ENCODE assay signal across 16 cellular contexts in genomic region chr20:5675103-5676091, GRCh38.
DNase-seq lines count a peak whose midpoint lies in the region; ATAC-seq and TF ChIP-seq lines count a peak whose summit lies in the region.
"Had no signal": no experiment of that assay in that cellular context is flagged by ENCODE, and none has a peak within 500 bp of the region (broad histone marks: within the 10 kb centered on the region; RNA-seq: fewer than 3 reads in every experiment).

No MANE protein-coding gene starts in this region.

- H3K4me1 ChIP-seq in right cardiac atrium (ENCODE audit: control insufficient read depth, insufficient read depth, low read length) (no peaks in the 10 kb centered on the region), upper lobe of left lung (peaks cover 0 to 15% (median 8%) of the 10 kb centered on the region in 4 donors)

- H3K4me3 ChIP-seq in right cardiac atrium (ENCODE audit: low read length), result no peak overlapping the region
- H3K4me3 ChIP-seq in upper lobe of left lung, result no peak overlapping the region
- H3K4me3 ChIP-seq: adrenal gland, SK-N-MC had no signal

- 68% methylated on average over 12 of the region's 12 CpGs for WGBS in right cardiac atrium
- 69 to 81% methylated on average over 12 of the region's 12 CpGs for WGBS in upper lobe of left lung, 2 donors

- TF ChIP-seq CTCF in upper lobe of left lung (IDR thresholded peaks at IDR 0.05), result no peak

- H3K27me3 ChIP-seq in right cardiac atrium (ENCODE audit: control insufficient read depth, insufficient read depth) (no peaks in the 10 kb centered on the region), upper lobe of left lung (no peaks in the 10 kb centered on the region)
- H3K27me3 ChIP-seq: adrenal gland had no signal

- DNase-seq in Right ventricle myocardium inferior (ENCODE audit: missing footprints) (no peak), cardiac septum (ENCODE audit: low spot score) (no peak), SIG-M5 (lab: John Stamatoyannopoulos, UW) (peak; percentile 97), right cardiac atrium (no peak), upper lobe of left lung (peak in 1 of 2 donors; percentile 51), GM19240 (ENCODE audit: insufficient read length, low spot score) (no peak), ureter (ENCODE audit: low spot score) (no peak), NCI-H82 treated with DMSO at 0.1 percent for 48 hours (lab: John Stamatoyannopoulos, UW; ENCODE audit: unreplicated experiment) (no peak)
- DNase-seq: activated T-cell treated with anti-CD3 and anti-CD28 coated beads, Interleukin-2, amount 50 U/mL, for 1 hour; HFFc6; mesendoderm; NCI-H1436; NCI-H748 treated with DMSO at 0.1 percent for 48 hours; occipital lobe had no signal

- TF ChIP-seq EP300 in upper lobe of left lung (IDR thresholded peaks at IDR 0.05), result no peak

- H3K27ac ChIP-seq in right cardiac atrium (ENCODE audit: low read length) (no peak overlapping the region), upper lobe of left lung (peak overlapping the region in 3 of 4 donors; percentile 5 to 57 (median 48))
- H3K27ac ChIP-seq: SK-N-MC had no signal

- ATAC-seq in Right ventricle myocardium inferior, result peak; percentile 63
- peak; percentile 55 to 65 for ATAC-seq in right cardiac atrium
- ATAC-seq in upper lobe of left lung (ENCODE audit: low FRiP score in 2 of 2), result peak; percentile 49 to 76

- H3K9me3 ChIP-seq in right cardiac atrium (ENCODE audit: control insufficient read depth, low read length), result no peaks in the 10 kb centered on the region
- H3K9me3 ChIP-seq in upper lobe of left lung, result no peaks in the 10 kb centered on the region
- H3K9me3 ChIP-seq: adrenal gland had no signal

- intact Hi-C loops in Right ventricle myocardium inferior (cut with DNase I) (no loop called here), cardiac septum (cut with DNase I) (no loop called here), right cardiac atrium (cut with DNase I) (no loop called here)

- H3K36me3 ChIP-seq in upper lobe of left lung, result no peaks in the 10 kb centered on the region
- H3K36me3 ChIP-seq: adrenal gland had no signal

- TF ChIP-seq POLR2A in upper lobe of left lung (IDR thresholded peaks at IDR 0.05), result no peak
